In the genomic region with DNA sequence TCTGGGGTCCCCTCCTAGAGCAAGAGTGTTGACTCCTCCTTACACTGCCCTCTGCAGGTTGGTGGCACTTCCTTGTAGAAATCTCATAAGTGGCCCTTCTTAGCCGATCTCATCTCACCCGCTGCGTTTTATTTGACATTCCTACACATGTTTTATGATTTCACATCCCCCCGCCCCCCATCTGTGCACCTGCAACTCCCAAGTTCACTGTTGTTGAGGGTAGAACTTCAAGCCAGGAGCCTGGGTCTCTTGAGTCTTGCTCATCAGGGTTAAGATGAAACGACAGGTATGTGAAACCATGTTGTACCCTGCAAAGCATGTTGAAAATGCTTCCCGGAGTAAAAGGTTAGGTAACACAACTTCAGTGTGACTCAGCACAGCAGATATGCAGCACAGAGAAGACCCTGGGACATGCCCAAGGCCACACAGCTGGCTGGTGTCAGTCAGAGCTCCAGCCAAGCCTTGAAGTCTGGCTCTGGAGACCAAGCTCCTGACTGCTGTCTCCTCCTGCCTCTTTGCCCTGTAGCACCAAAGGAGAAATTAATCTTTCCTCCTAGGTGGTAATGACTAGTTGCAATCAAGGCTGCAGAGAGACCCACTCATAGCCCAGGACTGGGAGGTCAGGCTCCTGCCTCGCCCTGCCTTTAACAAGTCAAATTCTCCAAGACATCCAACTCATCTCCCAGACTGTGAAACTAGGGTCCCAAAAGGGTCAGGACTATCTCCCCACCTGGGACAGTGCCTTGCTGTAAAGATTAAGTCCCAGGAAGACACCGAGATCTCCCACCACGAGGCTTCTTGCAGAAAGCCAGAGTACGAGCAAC, we compare ENCODE assay signal across 8 cellular contexts.
DNase-seq lines count a peak whose midpoint lies in the region; ATAC-seq and TF ChIP-seq lines count a peak whose summit lies in the region.

No MANE protein-coding gene starts in this region.

- POLR2A ChIA-PET in PC-3 (lab: Charles Lee; ENCODE audit: unreplicated experiment), result no interaction called here

- H3F3A ChIP-seq in PC-3 (ENCODE audit: low read length, unreplicated experiment), result no peaks in the 10 kb centered on the region

- peaks cover 9% of the 10 kb centered on the region; the same call in 1 of the 2 replicates for H3K4me1 ChIP-seq in PC-3 (ENCODE audit: insufficient read depth, low read length)

- no peak overlapping the region for H3K4me3 ChIP-seq in GM06990 (replicated peaks; ENCODE audit: low read depth, low read length)
- peak overlapping the region; percentile 17; the same call in 1 of the 2 replicates for H3K4me3 ChIP-seq in PC-3 (ENCODE audit: low read length)

- no TSS peak for BruUV-seq in PC-3 (replicated peaks; lab: Mats Ljungman, UMichigan)

- H4K20me1 ChIP-seq in PC-3 (ENCODE audit: low read length), result no peaks in the 10 kb centered on the region

- peak overlapping the region; percentile 75 for H2AFZ ChIP-seq in PC-3 (ENCODE audit: low read length)

- H3K27ac ChIP-seq in PC-3 (ENCODE audit: low read length), result no peak overlapping the region

- H3K4me2 ChIP-seq in PC-3 (ENCODE audit: low read length), result peak overlapping the region; percentile 48; the same call in 1 of the 2 replicates

- H3K36me3 ChIP-seq in GM06990 (ENCODE audit: control insufficient read depth, insufficient read depth, low read length), result no peaks in the 10 kb centered on the region
- H3K36me3 ChIP-seq in PC-3 (ENCODE audit: low read depth, low read length), result no peaks in the 10 kb centered on the region

- DNase-seq in 8988T (peak; percentile 59), GM06990 (ENCODE audit: extremely low read depth, insufficient read length) (no peak), PC-3 (peak; percentile 56), dedifferentiated amniotic fluid mesenchymal stem cell (ENCODE audit: extremely low spot score) (peak; percentile 16), medulla oblongata (ENCODE audit: extremely low spot score) (peak; percentile 57), DMS79 treated with DMSO at 0.1 percent for 48 hours (lab: John Stamatoyannopoulos, UW) (no peak), NCI-H446 treated with DMSO at 0.1 percent for 48 hours (lab: John Stamatoyannopoulos, UW) (no peak)

- intact Hi-C loops in PC-3 (cut with micrococcal nuclease), result loop anchor here (1.0 to 5.0 kb wide), 3 partner anchors 51 to 136 kb away; no protein-coding TSS in a partner anchor

- H3K9me3 ChIP-seq in PC-3 (ENCODE audit: low read length), result no peaks in the 10 kb centered on the region

- ATAC-seq in PC-3, result peak; percentile 86
- ATAC-seq in GM19328 (IDR thresholded peaks at IDR 0.05; ENCODE audit: unreplicated experiment), result no peak

- CTCF ChIA-PET in PC-3 (lab: Charles Lee), result no interaction called here

- H3K27me3 ChIP-seq in GM06990 (replicated peaks; ENCODE audit: control insufficient read depth, insufficient read depth, low read length) (no peaks in the 10 kb centered on the region; the same call in 1 of the 2 replicates), PC-3 (ENCODE audit: low read length) (no peaks in the 10 kb centered on the region)

- TF ChIP-seq CTCF in GM06990 (IDR thresholded peaks at IDR 0.05; ENCODE audit: insufficient read depth, low read length, poor library complexity, severe bottlenecking) (peak; percentile 63), PC-3 (conservative IDR thresholded peaks at IDR 0.05; ENCODE audit: low read depth, low read length) (peak; percentile 80)

- no peaks in the 10 kb centered on the region for H3K9me2 ChIP-seq in PC-3 (replicated peaks; ENCODE audit: low read length)

- no peaks in the 10 kb centered on the region for H3K79me2 ChIP-seq in PC-3 (ENCODE audit: low read length)

- no peak overlapping the region for H3K9ac ChIP-seq in PC-3 (ENCODE audit: low read length)

Comparison
In these comparisons a context has a peak if more than half of its experiments do, and no peak if none do; other contexts are left out.
1. DNase-seq: peak in 8988T (single experiment), PC-3 (single experiment), dedifferentiated amniotic fluid mesenchymal stem cell (single experiment) and medulla oblongata (single experiment); none in GM06990 (single experiment), DMS79 treated with DMSO at 0.1 percent for 48 hours (single experiment) and NCI-H446 treated with DMSO at 0.1 percent for 48 hours (single experiment).